21 cellular contexts compared by ENCODE assay signal in genomic region chr4:76326515-76326914, GRCh38. TPM values are rescaled to one million over a fixed set of nuclear protein-coding genes. Genes with fewer than 3 reads are reported as not detected.
"Had no signal": no experiment of that assay in that cellular context is flagged by ENCODE, and none has a peak within 500 bp of the region (broad histone marks: within the 10 kb centered on the region; RNA-seq: fewer than 3 reads in every experiment).

No MANE protein-coding gene starts in this region.

- DNase-seq: activated CD4-positive, alpha-beta memory T cell treated with anti-CD3 and anti-CD28 coated beads for 36 hours; activated CD4-positive, alpha-beta T cell treated with anti-CD3 and anti-CD28 coated beads for 4 hours; activated CD4-positive, CD25-positive, alpha-beta regulatory T cell; activated effector memory CD4-positive, alpha-beta T cell treated with anti-CD3 and anti-CD28 coated beads, Interleukin-2, amount 50 U/mL, for 16 hours; activated naive CD4-positive, alpha-beta T cell treated with anti-CD3 and anti-CD28 coated beads, Interleukin-2, amount 10 ng/mL, durations not matched to agents 7 days and 5 days; head of caudate nucleus; lower lobe of right lung; naive B cell; nucleus accumbens; right cardiac atrium; stimulated activated CD4-positive, alpha-beta T cell treated with anti-CD3 and anti-CD28 coated beads, Interleukin-2, amount 100 ng/mL, for 24 hours; stimulated activated naive CD8-positive, alpha-beta T cell treated with anti-CD3 and anti-CD28 coated beads, Interleukin-15, amount 100 ng/mL, for 72 hours; tibial artery had no signal

- H3K4me1 ChIP-seq: gastroesophageal sphincter, lower lobe of right lung, parathyroid adenoma, tibial artery had no signal

- H3K79me2 ChIP-seq: parathyroid adenoma had no signal

- ATAC-seq: gastroesophageal sphincter; left lobe of liver; lower lobe of right lung; right cardiac atrium; stimulated activated effector memory CD8-positive, alpha-beta T cell treated with anti-CD3 and anti-CD28 coated beads, Interleukin-12 subunit alpha, Interleukin-12 subunit beta, amount 100 ng/mL, for 72 hours; stimulated activated naive CD8-positive, alpha-beta T cell treated with anti-CD3 and anti-CD28 coated beads, Interleukin-15, amount 100 ng/mL, for 72 hours had no signal

- H2AFZ ChIP-seq: parathyroid adenoma had no signal

- H3K4me3 ChIP-seq: cardiac muscle cell, gastroesophageal sphincter, lower lobe of right lung, skin epidermis, tibial artery had no signal

- H3K27me3 ChIP-seq: cardiac muscle cell, gastroesophageal sphincter, tibial artery had no signal

- H3K36me3 ChIP-seq: cardiac muscle cell, lower lobe of right lung had no signal

- H3K27ac ChIP-seq: cardiac muscle cell, epithelial cell of prostate, gastroesophageal sphincter, lower lobe of right lung, parathyroid adenoma, skin epidermis, tibial artery had no signal

- H3K9ac ChIP-seq: parathyroid adenoma had no signal

RNA-seq across cellular contexts. Expression of gene STBD1, which starts 20.0 kb away (rescaled TPM):
- polyA plus RNA-seq: neural cell had no signal
